In genomic region chr14:64303471-64303917, GRCh38 we compare ENCODE assay signal across 9 cellular contexts. TPM values are rescaled to one million over a fixed set of nuclear protein-coding genes. Genes with fewer than 3 reads are reported as not detected.
A peak's percentile ranks its signal among the peaks of the same experiment; 100 is the strongest.
DNase-seq lines count a peak whose midpoint lies in the region; ATAC-seq and TF ChIP-seq lines count a peak whose summit lies in the region.
"Had no signal": no experiment of that assay in that cellular context is flagged by ENCODE, and none has a peak within 500 bp of the region (broad histone marks: within the 10 kb centered on the region; RNA-seq: fewer than 3 reads in every experiment).

No MANE protein-coding gene starts in this region.

- H3K27ac ChIP-seq in body of pancreas, result no peak overlapping the region
- no peak overlapping the region for H3K27ac ChIP-seq in testis
- H3K27ac ChIP-seq: skin epidermis had no signal

- H3K9me3 ChIP-seq in body of pancreas, result no peaks in the 10 kb centered on the region
- H3K9me3 ChIP-seq in testis, result no peaks in the 10 kb centered on the region

- no peak overlapping the region for H3K4me3 ChIP-seq in body of pancreas
- H3K4me3 ChIP-seq in testis, result no peak overlapping the region
- H3K4me3 ChIP-seq: skin epidermis had no signal

- intact Hi-C loops in body of pancreas (cut with DNase I) (no loop called here), testis (cut with DNase I; ENCODE audit: low total_unique reads) (loop anchor here (5.0 kb wide), 1 partner anchor 501 kb away; no protein-coding TSS in a partner anchor)

- no peaks in the 10 kb centered on the region for H3K36me3 ChIP-seq in body of pancreas (replicated peaks in 1 of 2; ENCODE audit: insufficient read depth in 1 of 2, low read depth in 2 of 2)
- H3K36me3 ChIP-seq in testis (ENCODE audit: low read depth, missing control alignments), result no peaks in the 10 kb centered on the region

- no peaks in the 10 kb centered on the region for H3K27me3 ChIP-seq in body of pancreas
- no peaks in the 10 kb centered on the region for H3K27me3 ChIP-seq in testis

- WGBS in body of pancreas, 2 donors, result 13 to 17% methylated on average over 4 of the region's 4 CpGs
- WGBS in testis, 2 donors, result 24 to 28% methylated on average over 4 of the region's 4 CpGs

- ATAC-seq in HG03354 (IDR thresholded peaks at IDR 0.05; ENCODE audit: poor library complexity, severe bottlenecking, unreplicated experiment), result peak; percentile 58
- peak; percentile 72 for ATAC-seq in body of pancreas
- ATAC-seq in HG03025 (IDR thresholded peaks at IDR 0.05; ENCODE audit: low FRiP score, unreplicated experiment), result no peak
- ATAC-seq in HG03135 (IDR thresholded peaks at IDR 0.05; ENCODE audit: unreplicated experiment), result no peak

- no peak for TF ChIP-seq POLR2A in body of pancreas (IDR thresholded peaks at IDR 0.05)
- TF ChIP-seq POLR2A in testis (IDR thresholded peaks at IDR 0.05), result no peak

- H3K4me1 ChIP-seq in body of pancreas, result peaks cover 9% of the 10 kb centered on the region
- no peaks in the 10 kb centered on the region for H3K4me1 ChIP-seq in testis

- TF ChIP-seq CTCF in body of pancreas (IDR thresholded peaks at IDR 0.05) (peak; percentile 69 to 84 (median 79)), testis (IDR thresholded peaks at IDR 0.05) (peak; percentile 64 to 82 (median 75))

- peak; percentile 67 for DNase-seq in DMS114 treated with DMSO at 0.1 percent for 48 hours (lab: John Stamatoyannopoulos, UW; ENCODE audit: unreplicated experiment)
- peak; percentile 79 for DNase-seq in NCI-H526 treated with DMSO at 0.1 percent for 48 hours (lab: John Stamatoyannopoulos, UW)
- DNase-seq in body of pancreas, result no peak
- DNase-seq in inferior parietal cortex (ENCODE audit: extremely low spot score), result peak; percentile 78
- no peak for DNase-seq in testis

RNA-seq across cellular contexts. Expression of gene ESR2, which starts 9.3 kb away (rescaled TPM):
- total RNA-seq in body of pancreas (not detected), testis (10 to 100 TPM; 19.8 to 33.3 TPM)
- polyA plus RNA-seq in testis (ENCODE audit: insufficient read depth, low read depth, low replicate concordance), result 17.2 TPM

Comparison
In these comparisons a context has a peak if more than half of its experiments do, and no peak if none do; other contexts are left out.
1. DNase-seq: peak in DMS114 treated with DMSO at 0.1 percent for 48 hours (single experiment), NCI-H526 treated with DMSO at 0.1 percent for 48 hours (single experiment) and inferior parietal cortex (single experiment); none in body of pancreas (0 of 4) and testis (single experiment).
2. ATAC-seq: peak in HG03354 (single experiment) and body of pancreas (single experiment); none in HG03025 (single experiment) and HG03135 (single experiment).
3. RNA of gene ESR2, which starts 9.3 kb away (total RNA-seq): 19.8 to 33.3 TPM in testis; not detected in body of pancreas; every median in the first group is over 10 times any median in the second.